In genomic region chr1:8047686-8048522, GRCh38 we compare ENCODE assay signal across 11 cellular contexts. TPM values are rescaled to one million over a fixed set of nuclear protein-coding genes. Genes with fewer than 3 reads are reported as not detected.
DNase-seq lines count a peak whose midpoint lies in the region; ATAC-seq and TF ChIP-seq lines count a peak whose summit lies in the region.
"Had no signal": no experiment of that assay in that cellular context is flagged by ENCODE, and none has a peak within 500 bp of the region (broad histone marks: within the 10 kb centered on the region; RNA-seq: fewer than 3 reads in every experiment).

No MANE protein-coding gene starts in this region.

- no peaks in the 10 kb centered on the region for H3K79me2 ChIP-seq in ACC112 (ENCODE audit: control insufficient read depth, insufficient read depth, low read length, unreplicated experiment)

- DNase-seq in MG63, result peak; percentile 72
- no peak for DNase-seq in chondrocyte (ENCODE audit: low spot score)
- DNase-seq in activated CD4-positive, alpha-beta T cell treated with anti-CD3 and anti-CD28 coated beads for 1 hour, result no peak
- DNase-seq in NCI-H1105 (lab: John Stamatoyannopoulos, UW), result no peak
- DNase-seq in middle frontal gyrus (ENCODE audit: extremely low spot score, low spot score), result no peak
- DNase-seq: activated CD4-positive, CD25-positive, alpha-beta regulatory T cell treated with anti-CD3 and anti-CD28 coated beads, Interleukin-2, amount 50 U/mL, for 72 hours; Caco-2; effector CD4-positive, alpha-beta T cell had no signal

- H3K27me3 ChIP-seq in ACC112 (ENCODE audit: insufficient read depth, low read length) (no peaks in the 10 kb centered on the region), MG63 (no peaks in the 10 kb centered on the region), mucosa of rectum (ENCODE audit: control insufficient read depth in 2 of 2, insufficient read depth in 2 of 2, low read length in 2 of 2) (peaks cover 0 to 2% of the 10 kb centered on the region in 2 donors)

- peak overlapping the region; percentile 99 for H3K27ac Mint-ChIP-seq in chondrocyte (ENCODE audit: unreplicated experiment)

- H2AFZ ChIP-seq in ACC112 (ENCODE audit: low read length, unreplicated experiment), result no peak overlapping the region

- H3K9me3 ChIP-seq in MG63 (peaks cover 4% of the 10 kb centered on the region), mucosa of rectum (ENCODE audit: control insufficient read depth in 2 of 2, low read length in 2 of 2) (no peaks in the 10 kb centered on the region)
- H3K9me3 ChIP-seq: Caco-2 had no signal

- no peaks in the 10 kb centered on the region for H3K27me3 Mint-ChIP-seq in chondrocyte (ENCODE audit: low read depth)

- H3K9me3 Mint-ChIP-seq in chondrocyte (ENCODE audit: low read depth), result no peaks in the 10 kb centered on the region

- H3K36me3 ChIP-seq in ACC112 (ENCODE audit: insufficient read depth, low read length), result no peaks in the 10 kb centered on the region
- H3K36me3 ChIP-seq in MG63, result no peaks in the 10 kb centered on the region
- no peaks in the 10 kb centered on the region for H3K36me3 ChIP-seq in mucosa of rectum (ENCODE audit: control insufficient read depth in 2 of 2, insufficient read depth in 2 of 2, low read length in 2 of 2)

- H3K4me3 ChIP-seq in ACC112 (ENCODE audit: low read depth, low read length) (0 out of 2 replicates have a peak overlapping the region, but pooled peaks have one; percentile 6), MG63 (no peak overlapping the region), mucosa of rectum (ENCODE audit: low read length in 2 of 2) (no peak overlapping the region)

- ATAC-seq in HG03439 (IDR thresholded peaks at IDR 0.05; ENCODE audit: unreplicated experiment), result no peak

- peak overlapping the region; percentile 46 for H3K4me3 Mint-ChIP-seq in chondrocyte (ENCODE audit: unreplicated experiment)

- H3K9ac ChIP-seq in mucosa of rectum (ENCODE audit: low read depth in 1 of 2, low read length in 2 of 2), result no peak overlapping the region

- peaks cover 43% of the 10 kb centered on the region for H3K4me1 Mint-ChIP-seq in chondrocyte (ENCODE audit: low read depth)

- peaks cover 31% of the 10 kb centered on the region for H3K4me1 ChIP-seq in ACC112 (ENCODE audit: control insufficient read depth, insufficient read depth, low read length, unreplicated experiment)
- no peaks in the 10 kb centered on the region for H3K4me1 ChIP-seq in mucosa of rectum (ENCODE audit: control insufficient read depth in 2 of 2, insufficient read depth in 2 of 2, low read length in 2 of 2)
- H3K4me1 ChIP-seq: Caco-2 had no signal

- H3K27ac ChIP-seq in ACC112 (ENCODE audit: low read depth, low read length) (peak overlapping the region; percentile 94), mucosa of rectum (ENCODE audit: low read depth in 2 of 2, low read length in 2 of 2) (peak overlapping the region; percentile 11 to 16)

- TF ChIP-seq CTCF in chondrocyte (IDR thresholded peaks at IDR 0.05), result no peak

- H3K36me3 Mint-ChIP-seq in chondrocyte (ENCODE audit: low read depth), result no peaks in the 10 kb centered on the region

RNA-seq across cellular contexts. Expression of gene ERRFI1, which starts 21.8 kb away (rescaled TPM):
- total RNA-seq in MG63 (2014; rRNA removed; shearing (Covaris generic); ENCODE audit: low replicate concordance), result 66.9 and 104 TPM in 2 replicates
- 26.4 to 305 TPM (median 303 TPM) in 3 replicates for total RNA-seq in chondrocyte
